Comparison of ENCODE assay signal across 8 cellular contexts in genomic region chr2:46913471-46914381, GRCh38. TPM values are rescaled to one million over a fixed set of nuclear protein-coding genes. Genes with fewer than 3 reads are reported as not detected.
A peak's percentile ranks its signal among the peaks of the same experiment; 100 is the strongest.
DNase-seq lines count a peak whose midpoint lies in the region; ATAC-seq and TF ChIP-seq lines count a peak whose summit lies in the region.

No MANE protein-coding gene starts in this region.

- H3K4me3 ChIP-seq in HL-60 (replicated peaks; ENCODE audit: insufficient read depth, low read length): peak overlapping the region; percentile 76
- H3K4me3 ChIP-seq in adrenal gland: peak overlapping the region in 2 of 4 donors; percentile 20 to 89
- peak overlapping the region; percentile 85 to 100 for H3K4me3 ChIP-seq in vagina

- in situ Hi-C loops in GM13976 (cut with MboI; ENCODE audit: low sequenced_read_pairs, unreplicated experiment): no loop called here

- no peaks in the 10 kb centered on the region for H3K9me3 ChIP-seq in adrenal gland (replicated peaks in 1 of 3)
- H3K9me3 ChIP-seq in vagina: no peaks in the 10 kb centered on the region

- no peak for ATAC-seq in GM19452 (IDR thresholded peaks at IDR 0.05; ENCODE audit: unreplicated experiment)

- intact Hi-C loops in adrenal gland (cut with DNase I) (loop anchor here in 1 of 2 donors (10.0 kb wide), 1 partner anchor 61 kb away; no protein-coding TSS in a partner anchor), vagina (cut with DNase I) (loop anchor here (10.0 kb wide), 1 partner anchor 411 kb away; no protein-coding TSS in a partner anchor)

- H3K27me3 ChIP-seq in HL-60 (ENCODE audit: insufficient read depth, poor library complexity, severe bottlenecking) (no peaks in the 10 kb centered on the region), adrenal gland (no peaks in the 10 kb centered on the region), layer of hippocampus (ENCODE audit: control insufficient read depth, insufficient read depth, low read length) (no peaks in the 10 kb centered on the region), vagina (no peaks in the 10 kb centered on the region)

- DNase-seq in AG08395 (ENCODE audit: low spot score): peak; percentile 67
- peak; percentile 38 to 56 for DNase-seq in HL-60 (ENCODE audit: low read depth in 1 of 2, low spot score in 1 of 2)
- peak; percentile 50 to 83 (median 74) for DNase-seq in adrenal gland
- no peak for DNase-seq in vagina (ENCODE audit: extremely low spot score in 2 of 2)
- DNase-seq in GM13976 (ENCODE audit: low spot score): no peak
- DNase-seq in COR-L47 (lab: John Stamatoyannopoulos, UW): no peak

- peak overlapping the region; percentile 92 for H3K27ac ChIP-seq in HL-60 (replicated peaks)
- H3K27ac ChIP-seq in adrenal gland: peak overlapping the region; percentile 89 to 99 (median 98)
- peak overlapping the region; percentile 11 for H3K27ac ChIP-seq in layer of hippocampus (ENCODE audit: low read depth, low read length)
- H3K27ac ChIP-seq in vagina: peak overlapping the region; percentile 94

- WGBS in adrenal gland, 4 donors: 44 to 49% (median 48%) methylated on average over 8 of the region's 8 CpGs

- peaks cover 45 to 69% of the 10 kb centered on the region in 2 donors for H3K4me1 ChIP-seq in adrenal gland (replicated peaks in 1 of 2)
- H3K4me1 ChIP-seq in vagina: peaks cover 48% of the 10 kb centered on the region

- TF ChIP-seq CTCF in HL-60 (IDR thresholded peaks at IDR 0.05; ENCODE audit: insufficient read depth, low read length) (no peak), adrenal gland (IDR thresholded peaks at IDR 0.05) (no peak), vagina (IDR thresholded peaks at IDR 0.05) (no peak), GM13976 (IDR thresholded peaks at IDR 0.05; ENCODE audit: borderline replicate concordance, control extremely low read depth, extremely low read depth, insufficient read depth, missing control alignments) (no peak)

- TF ChIP-seq POLR2A in adrenal gland (IDR thresholded peaks at IDR 0.05) (peak in 1 of 2 donors; percentile 80), vagina (IDR thresholded peaks at IDR 0.05) (no peak)

- H3K36me3 ChIP-seq in adrenal gland (replicated peaks in 1 of 2): peaks cover 0 to 27% of the 10 kb centered on the region in 2 donors
- H3K36me3 ChIP-seq in vagina: peaks cover 0 to 7% of the 10 kb centered on the region in 2 donors

RNA-seq across cellular contexts. Expression of gene MCFD2, which starts 1.9 kb away (rescaled TPM):
- total RNA-seq in adrenal gland: 100 to 1,000 TPM; 189 to 695 (median 304) TPM
- 100 to 1,000 TPM in 1 of 3 donors, 10 to 100 TPM in 2; 29.6 to 515 (median 30.7) TPM for polyA plus RNA-seq in adrenal gland
- 89.4 TPM for total RNA-seq in vagina

RNA-seq across cellular contexts. Expression of gene TTC7A, which starts 27.3 kb away (rescaled TPM):
- total RNA-seq in adrenal gland: 10 to 100 TPM; 30.6 to 87.4 (median 57.8) TPM
- 10 to 100 TPM; 24.6 to 59.4 (median 31.9) TPM for polyA plus RNA-seq in adrenal gland
- 38.8 TPM for total RNA-seq in vagina

Comparison
In these comparisons a context has a peak if more than half of its experiments do, and no peak if none do; other contexts are left out.
1. DNase-seq: peak in AG08395 (single experiment), HL-60 (2 of 2) and adrenal gland (7 of 7); none in vagina (0 of 2), GM13976 (single experiment) and COR-L47 (single experiment).
2. H3K27ac ChIP-seq: peak in every context shown above with its lines; median percentile 98 in adrenal gland; 94 in vagina; 92 in HL-60; 11 in layer of hippocampus.